ENCODE assay signal across 27 cellular contexts in genomic region chr1:15026114-15026483, GRCh38.
"Had no signal": no experiment of that assay in that cellular context is flagged by ENCODE, and none has a peak within 500 bp of the region (broad histone marks: within the 10 kb centered on the region; RNA-seq: fewer than 3 reads in every experiment).

No MANE protein-coding gene starts in this region.

- H3K36me3 ChIP-seq: adrenal gland, breast epithelium, Peyer's patch, SJSA1 had no signal

- H3K4me1 ChIP-seq: SJSA1 had no signal

- DNase-seq: activated CD4-positive, alpha-beta T cell treated with anti-CD3 and anti-CD28 coated beads for 4 hours; activated CD4-positive, alpha-beta T cell treated with anti-CD3 and anti-CD28 coated beads, Interleukin-2, amount 50 U/mL, for 4 hours; activated CD8-positive, alpha-beta memory T cell treated with anti-CD3 and anti-CD28 coated beads, Interleukin-2, amount 50 U/mL, for 48 hours; activated CD8-positive, alpha-beta T cell treated with anti-CD3 and anti-CD28 coated beads, Interleukin-2, amount 10 ng/mL, durations not matched to agents 7 days and 5 days; activated naive CD4-positive, alpha-beta T cell treated with anti-CD3 and anti-CD28 coated beads, Interleukin-2, amount 50 U/mL, for 16 hours; activated naive CD8-positive, alpha-beta T cell treated with anti-CD3 and anti-CD28 coated beads, Interleukin-2, amount 10 ng/mL, durations not matched to agents 7 days and 5 days; activated T-cell treated with anti-CD3 and anti-CD28 coated beads, Interleukin-2, amount 50 U/mL, for 1 hour; adrenal gland; anterior cingulate cortex; NCI-H1092; NCI-H1417; NCI-H2029; NCI-H345; NCI-H510A; NCI-H526 treated with DMSO at 0.1 percent for 48 hours; NCI-H82; NK-92 treated with Interleukin-12 subunit alpha and Interleukin-12 subunit beta, amount 100 ng/mL, for 24 hours; OCI-M1; Peyer's patch; SHP77; SW 1271 had no signal

- H3K9me3 Mint-ChIP-seq: activated naive CD8-positive, alpha-beta T cell treated with anti-CD3 and anti-CD28 coated beads, Interleukin-2, amount 10 ng/mL, durations not matched to agents 7 days and 5 days had no signal

- H3K27me3 ChIP-seq: adrenal gland, breast epithelium, Peyer's patch, SJSA1 had no signal

- H3K9ac ChIP-seq: KMS-11 had no signal

- ATAC-seq: activated CD4-positive, CD25-positive, alpha-beta regulatory T cell treated with anti-CD3 and anti-CD28 coated beads, Interleukin-2, amount 50 U/mL, for 24 hours; activated CD8-positive, alpha-beta T cell treated with anti-CD3 and anti-CD28 coated beads, Interleukin-2, amount 10 ng/mL, durations not matched to agents 7 days and 5 days; SK-N-SH treated with all-trans-retinoic acid at 6 μM for 48 hours had no signal

- H3K4me1 Mint-ChIP-seq: activated naive CD8-positive, alpha-beta T cell treated with anti-CD3 and anti-CD28 coated beads, Interleukin-2, amount 10 ng/mL, durations not matched to agents 7 days and 5 days had no signal

- H3K9me3 ChIP-seq: adrenal gland, breast epithelium, Peyer's patch, SJSA1 had no signal

- H3K36me3 Mint-ChIP-seq: activated naive CD8-positive, alpha-beta T cell treated with anti-CD3 and anti-CD28 coated beads, Interleukin-2, amount 10 ng/mL, durations not matched to agents 7 days and 5 days had no signal

- H3K27ac ChIP-seq: adrenal gland, breast epithelium, KMS-11, Peyer's patch, RWPE1, SJSA1 had no signal

- H3K4me2 ChIP-seq: KMS-11 had no signal

- H3K4me3 Mint-ChIP-seq: activated CD8-positive, alpha-beta T cell treated with anti-CD3 and anti-CD28 coated beads, Interleukin-2, amount 10 ng/mL, durations not matched to agents 7 days and 5 days; activated naive CD8-positive, alpha-beta T cell treated with anti-CD3 and anti-CD28 coated beads, Interleukin-2, amount 10 ng/mL, durations not matched to agents 7 days and 5 days had no signal

- H3K27me3 Mint-ChIP-seq: activated naive CD8-positive, alpha-beta T cell treated with anti-CD3 and anti-CD28 coated beads, Interleukin-2, amount 10 ng/mL, durations not matched to agents 7 days and 5 days had no signal

- H3K27ac Mint-ChIP-seq: activated CD8-positive, alpha-beta T cell treated with anti-CD3 and anti-CD28 coated beads, Interleukin-2, amount 10 ng/mL, durations not matched to agents 7 days and 5 days; activated naive CD8-positive, alpha-beta T cell treated with anti-CD3 and anti-CD28 coated beads, Interleukin-2, amount 10 ng/mL, durations not matched to agents 7 days and 5 days had no signal

- H3K4me3 ChIP-seq: adrenal gland, breast epithelium, Peyer's patch, SJSA1 had no signal
